ENCODE assay signal across 1 cellular context in genomic region chr11:93773045-93773477, GRCh38.
TF ChIP-seq lines count a peak whose summit lies in the region.

No MANE protein-coding gene starts in this region.

TF ChIP-seq in HepG2, 621 proteins besides CTCF, POLR2A, EP300 and RAD21 (continued from another document and continues in another):
- TF ChIP-seq HMGXB4 (CRISPR knock-in tag; IDR thresholded peaks at IDR 0.05; ENCODE audit: borderline replicate concordance in 1 of 2, low read depth in 1 of 2) (peak in 1 of 2 experiments; percentile 38; a peak in 1 of 4 replicates), FOXK1 (CRISPR knock-in tag; IDR thresholded peaks at IDR 0.05; ENCODE audit: borderline replicate concordance, low read depth) (peak; percentile 86; the same call in 1 of the 2 replicates), KDM5B (CRISPR knock-in tag; IDR thresholded peaks at IDR 0.05; ENCODE audit: borderline replicate concordance) (peak; percentile 80; the same call in 1 of the 2 replicates), TGIF2 (CRISPR knock-in tag; IDR thresholded peaks at IDR 0.05) (peak; percentile 79; the same call in 1 of the 2 replicates), SNAPC5 (CRISPR knock-in tag; IDR thresholded peaks at IDR 0.05; ENCODE audit: borderline replicate concordance) (no peak), ZSCAN9 (CRISPR knock-in tag; IDR thresholded peaks at IDR 0.05; ENCODE audit: borderline replicate concordance) (peak; percentile 96), ZNF615 (CRISPR knock-in tag; IDR thresholded peaks at IDR 0.05; ENCODE audit: borderline replicate concordance) (no peak), ZNF484 (CRISPR knock-in tag; IDR thresholded peaks at IDR 0.05; ENCODE audit: borderline replicate concordance, low read depth) (peak; percentile 83; the same call in 1 of the 2 replicates), ZNF552 (CRISPR knock-in tag; IDR thresholded peaks at IDR 0.05; ENCODE audit: borderline replicate concordance) (no peak), ZIK1 (CRISPR knock-in tag; IDR thresholded peaks at IDR 0.05; ENCODE audit: borderline replicate concordance, low read depth) (no peak), ZNF772 (CRISPR knock-in tag; IDR thresholded peaks at IDR 0.05) (peak; percentile 93), IKZF5 (CRISPR knock-in tag; IDR thresholded peaks at IDR 0.05) (0 out of 2 replicates have a peak, but pooled peaks have one; percentile 46), NFE2L2 (IDR thresholded peaks at IDR 0.05; ENCODE audit: low read length) (no peak), ZNF678 (CRISPR knock-in tag; IDR thresholded peaks at IDR 0.05) (0 out of 2 replicates have a peak, but pooled peaks have one; percentile 46), ETV6 (CRISPR knock-in tag; conservative IDR thresholded peaks at IDR 0.05) (peak; percentile 82), GABPA (IDR thresholded peaks at IDR 0.05; ENCODE audit: low read depth, low read length) (no peak), GABPA (CRISPR knock-in tag; IDR thresholded peaks at IDR 0.05; ENCODE audit: low read depth) (peak; percentile 48), RXRB (CRISPR knock-in tag; IDR thresholded peaks at IDR 0.05; ENCODE audit: borderline replicate concordance) (peak; percentile 90), ZNF816 (CRISPR knock-in tag; IDR thresholded peaks at IDR 0.05; ENCODE audit: borderline replicate concordance) (peak; percentile 68; the same call in 1 of the 2 replicates), GATA4 (IDR thresholded peaks at IDR 0.05; ENCODE audit: borderline replicate concordance, low read depth) (no peak), ZNF142 (CRISPR knock-in tag; IDR thresholded peaks at IDR 0.05) (0 out of 2 replicates have a peak, but pooled peaks have one; percentile 41), ZNF235 (CRISPR knock-in tag; IDR thresholded peaks at IDR 0.05; ENCODE audit: borderline replicate concordance) (peak; percentile 93), LRRFIP1 (CRISPR knock-in tag; conservative IDR thresholded peaks at IDR 0.05) (no peak), SALL1 (CRISPR knock-in tag; IDR thresholded peaks at IDR 0.05) (peak; percentile 96), HDAC2 (CRISPR knock-in tag; IDR thresholded peaks at IDR 0.05) (peak; percentile 82; the same call in 1 of the 2 replicates), HMGA1 (CRISPR knock-in tag; conservative IDR thresholded peaks at IDR 0.05) (no peak), ZNF280B (CRISPR knock-in tag; IDR thresholded peaks at IDR 0.05; ENCODE audit: borderline replicate concordance) (no peak; the same call in 1 of the 2 replicates), ZNF660 (CRISPR knock-in tag; IDR thresholded peaks at IDR 0.05; ENCODE audit: borderline replicate concordance, low read depth) (no peak), MEF2D (CRISPR knock-in tag; IDR thresholded peaks at IDR 0.05) (peak; percentile 53; the same call in 1 of the 2 replicates), FOSL2 (CRISPR knock-in tag; IDR thresholded peaks at IDR 0.05) (peak; percentile 47; the same call in 1 of the 2 replicates), ZNF7 (CRISPR knock-in tag; IDR thresholded peaks at IDR 0.05) (peak; percentile 17; the same call in 1 of the 2 replicates), MXD1 (CRISPR knock-in tag; IDR thresholded peaks at IDR 0.05) (peak; percentile 64; the same call in 1 of the 2 replicates), ZNF639 (CRISPR knock-in tag; conservative IDR thresholded peaks at IDR 0.05) (no peak), HMG20A (CRISPR knock-in tag; IDR thresholded peaks at IDR 0.05; ENCODE audit: borderline replicate concordance) (0 out of 2 replicates have a peak, but pooled peaks have one; percentile 37), ELF3 (CRISPR knock-in tag; IDR thresholded peaks at IDR 0.05) (peak; percentile 65; the same call in 1 of the 2 replicates), ZNF260 (CRISPR knock-in tag; IDR thresholded peaks at IDR 0.05; ENCODE audit: borderline replicate concordance, low read depth) (no peak), ZFP36L2 (CRISPR knock-in tag; IDR thresholded peaks at IDR 0.05) (peak; percentile 73; the same call in 1 of the 2 replicates), NR2F2 (IDR thresholded peaks at IDR 0.05; ENCODE audit: borderline replicate concordance, low read depth) (peak; percentile 81; the same call in 1 of the 2 replicates), ZNF709 (CRISPR knock-in tag; IDR thresholded peaks at IDR 0.05) (peak; percentile 83), CCAR2 (optimal IDR thresholded peaks at IDR 0.05; ENCODE audit: low read depth, low read length) (no peak), MXD3 (CRISPR knock-in tag; IDR thresholded peaks at IDR 0.05) (peak; percentile 80; the same call in 1 of the 2 replicates), ZNF331 (CRISPR knock-in tag; IDR thresholded peaks at IDR 0.05) (peak; percentile 86), NR2F1 (CRISPR knock-in tag; IDR thresholded peaks at IDR 0.05) (peak; percentile 73 to 80; a peak in 3 of 4 replicates), SIX4 (CRISPR knock-in tag; IDR thresholded peaks at IDR 0.05) (peak; percentile 62; the same call in 1 of the 2 replicates), ZNF276 (CRISPR knock-in tag; IDR thresholded peaks at IDR 0.05; ENCODE audit: low read depth) (peak; percentile 80; the same call in 1 of the 2 replicates), ZFP62 (CRISPR knock-in tag; IDR thresholded peaks at IDR 0.05) (no peak), HNF4G (IDR thresholded peaks at IDR 0.05; ENCODE audit: borderline replicate concordance, low read depth, low read length) (0 out of 2 replicates have a peak, but pooled peaks have one; percentile 39), HNF4G (CRISPR knock-in tag; IDR thresholded peaks at IDR 0.05; ENCODE audit: borderline replicate concordance, low read depth) (no peak)
